Comparison of ENCODE assay signal across 18 cellular contexts in the genomic region with DNA sequence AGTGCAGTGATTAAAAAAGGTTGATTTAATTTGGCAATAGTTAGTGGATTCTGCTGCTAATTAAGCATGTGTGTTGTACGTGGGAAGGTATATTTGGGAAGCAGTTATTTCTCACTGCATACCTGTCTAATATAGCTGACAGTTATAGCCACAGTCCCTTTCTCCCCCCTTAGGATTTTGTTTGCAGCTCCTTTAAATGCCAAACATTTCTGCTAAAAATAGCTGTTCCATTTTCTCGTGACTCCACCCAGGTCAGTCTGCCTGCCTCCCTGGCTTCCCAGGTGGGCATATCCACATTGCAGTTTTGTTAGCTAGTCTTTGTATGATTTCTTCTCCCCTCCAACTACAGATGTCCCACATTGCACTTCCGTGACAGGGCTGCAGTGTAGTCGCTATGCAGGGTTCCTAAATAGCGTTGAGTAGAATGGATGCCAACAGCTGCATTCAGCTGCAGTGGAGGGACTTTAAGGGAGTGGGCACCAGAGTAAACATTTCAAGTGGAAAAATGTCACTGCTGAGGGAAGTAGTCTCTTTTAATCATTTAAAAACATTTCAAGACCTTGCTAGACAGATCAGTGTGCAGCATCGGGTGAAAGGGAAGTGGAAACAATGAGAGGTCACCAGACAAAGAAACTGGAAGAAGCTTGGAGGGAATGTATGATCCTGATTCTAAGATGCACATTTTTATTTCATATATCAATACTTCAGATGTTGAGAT.
DNase-seq lines count a peak whose midpoint lies in the region; ATAC-seq, FAIRE-seq and TF ChIP-seq lines count a peak whose summit lies in the region.
"Had no signal": no experiment of that assay in that cellular context is flagged by ENCODE, and none has a peak within 500 bp of the region (broad histone marks: within the 10 kb centered on the region; RNA-seq: fewer than 3 reads in every experiment).

No MANE protein-coding gene starts in this region.

- no peaks in the 10 kb centered on the region for H4K20me1 ChIP-seq in GM12878 (ENCODE audit: control insufficient read depth, insufficient read depth)

- no peaks in the 10 kb centered on the region for H3K36me3 ChIP-seq in GM12878 (ENCODE audit: control insufficient read depth in 2 of 2, insufficient read depth in 2 of 2, low read length in 1 of 2)
- H3K36me3 ChIP-seq in mucosa of descending colon (ENCODE audit: low read depth): no peaks in the 10 kb centered on the region

- no peaks in the 10 kb centered on the region for H3K27me3 ChIP-seq in GM12878 (replicated peaks in 1 of 2; ENCODE audit: control insufficient read depth in 2 of 2, insufficient read depth in 2 of 2, low read length in 1 of 2)

- TF ChIP-seq POLR2A in GM12878 (IDR thresholded peaks at IDR 0.05; ENCODE audit: low read depth, low read length): no peak

- CTCF ChIA-PET in GM12878 (lab: Yijun Ruan, JAX): interaction anchor here (0.6 kb wide), 1 partner anchor 571 kb away, joined by 4 read pairs; no protein-coding TSS in a partner anchor

- no peaks in the 10 kb centered on the region for H3K79me2 ChIP-seq in GM12878 (ENCODE audit: control insufficient read depth, insufficient read depth, low read length)

- TF ChIP-seq CTCF in GM12878 (IDR thresholded peaks at IDR 0.05 in 2 of 3, conservative IDR thresholded peaks at IDR 0.05 in 1 of 3; ENCODE audit: control insufficient read depth in 2 of 3, extremely low read depth in 1 of 3, insufficient read depth in 1 of 3, low read depth in 3 of 3, low read length in 3 of 3) (no peak), nephron (IDR thresholded peaks at IDR 0.05; ENCODE audit: unreplicated experiment in 3 of 3) (no peak), mucosa of descending colon (IDR thresholded peaks at IDR 0.05) (no peak)

- no peak overlapping the region for H3K9ac ChIP-seq in GM12878 (ENCODE audit: control insufficient read depth, insufficient read depth, low read length)

- DNase-seq in COR-L47 (lab: John Stamatoyannopoulos, UW): peak; percentile 3
- DNase-seq in GM12878 (ENCODE audit: low read depth, low spot score): no peak
- DNase-seq in DMS53 treated with DMSO at 0.1 percent for 48 hours (lab: John Stamatoyannopoulos, UW; ENCODE audit: unreplicated experiment): no peak
- DNase-seq in mucosa of descending colon: no peak
- no peak for DNase-seq in hippocampal formation (lab: John Stamatoyannopoulos, UW)
- DNase-seq: activated effector memory CD4-positive, alpha-beta T cell treated with anti-CD3 and anti-CD28 coated beads, Interleukin-2, amount 50 U/mL, for 16 hours; amniotic stem cell; H9; NCI-H1930; NCI-H524 treated with DMSO at 0.1 percent for 48 hours; stimulated activated CD4-positive, alpha-beta T cell treated with anti-CD3 and anti-CD28 coated beads, Interleukin-2, amount 100 ng/mL, for 24 hours had no signal

- no peak overlapping the region for H3K4me3 ChIP-seq in GM12878
- H3K4me3 ChIP-seq in mucosa of descending colon: no peak overlapping the region

- peak overlapping the region in 1 of 3 experiments; percentile 13 for H3K4me3 Mint-ChIP-seq in nephron
- H3K4me3 Mint-ChIP-seq: H9, IgD-negative memory B cell, WTC11 had no signal

- FAIRE-seq in GM12878 (lab: Jason Lieb, UNC): no peak
- FAIRE-seq: colon, GM12892 had no signal

- in situ Hi-C loops in GM12878 (cut with MboI): no loop called here

- WGBS in GM12878 (ENCODE audit: insufficient coverage, insufficient replicate concordance, low lambda C conversion rate, missing lambda C conversion rate): 28% methylated on average over 6 of the region's 6 CpGs

- peaks cover 12% of the 10 kb centered on the region for H3K4me1 Mint-ChIP-seq in nephron

- intact Hi-C loops in GM12878 (cut with micrococcal nuclease; ENCODE audit: unreplicated experiment): no loop called here
- intact Hi-C loops in mucosa of descending colon (cut with DNase I, micrococcal nuclease): no loop called here

- RAD21 ChIA-PET in GM12878 (lab: Charles Lee; ENCODE audit: unreplicated experiment): no interaction called here

- ATAC-seq in GM21367 (IDR thresholded peaks at IDR 0.05; ENCODE audit: unreplicated experiment) (peak; percentile 45), GM12878 (no peak), GM18858 (IDR thresholded peaks at IDR 0.05; ENCODE audit: unreplicated experiment) (no peak), mucosa of descending colon (no peak)
- ATAC-seq: WTC11 had no signal

- no peak for TF ChIP-seq EP300 in GM12878 (IDR thresholded peaks at IDR 0.05; ENCODE audit: borderline replicate concordance in 1 of 2, control insufficient read depth in 1 of 2, low read depth in 2 of 2, low read length in 2 of 2)

- no peaks in the 10 kb centered on the region for H3K4me1 ChIP-seq in GM12878 (ENCODE audit: control insufficient read depth, insufficient read depth, low read length)
- no peaks in the 10 kb centered on the region for H3K4me1 ChIP-seq in mucosa of descending colon (ENCODE audit: low read depth)

- H3K9me3 ChIP-seq in GM12878 (replicated peaks; ENCODE audit: control insufficient read depth, insufficient read depth, low read length) (no peaks in the 10 kb centered on the region), mucosa of descending colon (no peaks in the 10 kb centered on the region)

- H2AFZ ChIP-seq in GM12878 (ENCODE audit: control insufficient read depth, low read depth, low read length): 0 out of 2 replicates have a peak overlapping the region, but pooled peaks have one; percentile 23

- no TSS peak for BruUV-seq in GM12878 (replicated peaks; lab: Mats Ljungman, UMichigan)

- SMC1A ChIA-PET in GM12878 (lab: Charles Lee; ENCODE audit: uncharacterized antibody, unreplicated experiment): no interaction called here

- no peak overlapping the region for H3K27ac ChIP-seq in GM12878 (ENCODE audit: control insufficient read depth, insufficient read depth)

- peak overlapping the region in 2 of 3 experiments; percentile 60 to 82 for H3K27ac Mint-ChIP-seq in nephron
- H3K27ac Mint-ChIP-seq: H9, IgD-negative memory B cell, WTC11 had no signal

- no peaks in the 10 kb centered on the region for H3K36me3 Mint-ChIP-seq in nephron (ENCODE audit: low read depth)
- H3K36me3 Mint-ChIP-seq: IgD-negative memory B cell, WTC11 had no signal

- H3K4me2 ChIP-seq in GM12878 (ENCODE audit: control insufficient read depth, insufficient read depth): no peak overlapping the region

- H3K27me3 Mint-ChIP-seq in nephron (ENCODE audit: low read depth): peaks cover 3% of the 10 kb centered on the region
- H3K27me3 Mint-ChIP-seq: IgD-negative memory B cell had no signal

- TF ChIP-seq RAD21 in GM12878 (IDR thresholded peaks at IDR 0.05; ENCODE audit: insufficient read depth, low read depth, low read length): no peak

- no peaks in the 10 kb centered on the region for H3K9me3 Mint-ChIP-seq in nephron
- H3K9me3 Mint-ChIP-seq: H9, IgD-negative memory B cell, WTC11 had no signal

- POLR2A ChIA-PET in GM12878 (lab: Charles Lee): no interaction called here

TF ChIP-seq in GM12878, 131 proteins besides CTCF, POLR2A, EP300 and RAD21:
- no peak for TF ChIP-seq HDAC6 (IDR thresholded peaks at IDR 0.05; ENCODE audit: unreplicated experiment)
- no peak for TF ChIP-seq YY1 (IDR thresholded peaks at IDR 0.05; ENCODE audit: low read depth, low read length)
- TF ChIP-seq ESRRA (IDR thresholded peaks at IDR 0.05; ENCODE audit: low read length): no peak
